ENCODE assay signal across 8 cellular contexts in genomic region chr4:242121-242848, GRCh38.
A peak's percentile ranks its signal among the peaks of the same experiment; 100 is the strongest.
DNase-seq lines count a peak whose midpoint lies in the region; ATAC-seq lines count a peak whose summit lies in the region.

No MANE protein-coding gene starts in this region.

- H3K27me3 Mint-ChIP-seq in natural killer cell treated with Interleukin-12 subunit alpha and Interleukin-12 subunit beta and Interleukin-15 and Interleukin-18, amount 100 ng/mL, for 72 hours, result no peaks in the 10 kb centered on the region
- H3K27me3 Mint-ChIP-seq in stimulated activated naive CD8-positive, alpha-beta T cell treated with anti-CD3 and anti-CD28 coated beads, Interleukin-15, Interleukin-2, amounts not matched to agents 100 ng/mL and 50 ng/mL, for 24 hours, result no peaks in the 10 kb centered on the region

- peak overlapping the region; percentile 74 to 84 for H3K27ac Mint-ChIP-seq in natural killer cell treated with Interleukin-12 subunit alpha and Interleukin-12 subunit beta and Interleukin-15 and Interleukin-18, amount 100 ng/mL, for 72 hours
- H3K27ac Mint-ChIP-seq in stimulated activated naive CD8-positive, alpha-beta T cell treated with anti-CD3 and anti-CD28 coated beads, Interleukin-15, Interleukin-2, amounts not matched to agents 100 ng/mL and 50 ng/mL, for 24 hours, result peak overlapping the region; percentile 74

- peaks cover 17% of the 10 kb centered on the region in 2 donors for H3K4me1 Mint-ChIP-seq in natural killer cell treated with Interleukin-12 subunit alpha and Interleukin-12 subunit beta and Interleukin-15 and Interleukin-18, amount 100 ng/mL, for 72 hours (ENCODE audit: low read depth in 2 of 2)
- H3K4me1 Mint-ChIP-seq in stimulated activated naive CD8-positive, alpha-beta T cell treated with anti-CD3 and anti-CD28 coated beads, Interleukin-15, Interleukin-2, amounts not matched to agents 100 ng/mL and 50 ng/mL, for 24 hours (ENCODE audit: low read depth), result peaks cover 11% of the 10 kb centered on the region

- peaks cover 22% of the 10 kb centered on the region for H3K36me3 Mint-ChIP-seq in natural killer cell treated with Interleukin-12 subunit alpha and Interleukin-12 subunit beta and Interleukin-15 and Interleukin-18, amount 100 ng/mL, for 72 hours
- H3K36me3 Mint-ChIP-seq in stimulated activated naive CD8-positive, alpha-beta T cell treated with anti-CD3 and anti-CD28 coated beads, Interleukin-15, Interleukin-2, amounts not matched to agents 100 ng/mL and 50 ng/mL, for 24 hours (ENCODE audit: low read depth), result no peaks in the 10 kb centered on the region

- ATAC-seq in HG03097 (IDR thresholded peaks at IDR 0.05; ENCODE audit: low FRiP score, unreplicated experiment), result peak; percentile 79
- ATAC-seq in natural killer cell treated with Interleukin-12 subunit alpha and Interleukin-12 subunit beta and Interleukin-15 and Interleukin-18, amount 100 ng/mL, for 72 hours, result peak; percentile 86 to 92

- H3K4me3 Mint-ChIP-seq in natural killer cell treated with Interleukin-12 subunit alpha and Interleukin-12 subunit beta and Interleukin-15 and Interleukin-18, amount 100 ng/mL, for 72 hours, result peak overlapping the region; percentile 85
- H3K4me3 Mint-ChIP-seq in stimulated activated naive CD8-positive, alpha-beta T cell treated with anti-CD3 and anti-CD28 coated beads, Interleukin-15, Interleukin-2, amounts not matched to agents 100 ng/mL and 50 ng/mL, for 24 hours, result peak overlapping the region; percentile 85

- H3K9me3 Mint-ChIP-seq in natural killer cell treated with Interleukin-12 subunit alpha and Interleukin-12 subunit beta and Interleukin-15 and Interleukin-18, amount 100 ng/mL, for 72 hours, result peaks cover 6% of the 10 kb centered on the region
- peaks cover 5% of the 10 kb centered on the region for H3K9me3 Mint-ChIP-seq in stimulated activated naive CD8-positive, alpha-beta T cell treated with anti-CD3 and anti-CD28 coated beads, Interleukin-15, Interleukin-2, amounts not matched to agents 100 ng/mL and 50 ng/mL, for 24 hours

- DNase-seq in Daoy (ENCODE audit: low read depth) (peak; percentile 52), NOMO-1 (lab: John Stamatoyannopoulos, UW; ENCODE audit: unreplicated experiment in 2 of 2) (peak; percentile 67 to 79), activated T-cell treated with anti-CD3 and anti-CD28 coated beads for 4 hours (peak; percentile 49), fibroblast of gingiva (ENCODE audit: low read depth) (peak; percentile 20), ecto neural progenitor cell (ENCODE audit: low spot score) (no peak)
- peak; percentile 77 for DNase-seq in natural killer cell treated with Interleukin-12 subunit alpha and Interleukin-12 subunit beta and Interleukin-15 and Interleukin-18, amount 100 ng/mL, for 72 hours (ENCODE audit: low spot score)
